1 cellular context compared by ENCODE assay signal in the genomic region with DNA sequence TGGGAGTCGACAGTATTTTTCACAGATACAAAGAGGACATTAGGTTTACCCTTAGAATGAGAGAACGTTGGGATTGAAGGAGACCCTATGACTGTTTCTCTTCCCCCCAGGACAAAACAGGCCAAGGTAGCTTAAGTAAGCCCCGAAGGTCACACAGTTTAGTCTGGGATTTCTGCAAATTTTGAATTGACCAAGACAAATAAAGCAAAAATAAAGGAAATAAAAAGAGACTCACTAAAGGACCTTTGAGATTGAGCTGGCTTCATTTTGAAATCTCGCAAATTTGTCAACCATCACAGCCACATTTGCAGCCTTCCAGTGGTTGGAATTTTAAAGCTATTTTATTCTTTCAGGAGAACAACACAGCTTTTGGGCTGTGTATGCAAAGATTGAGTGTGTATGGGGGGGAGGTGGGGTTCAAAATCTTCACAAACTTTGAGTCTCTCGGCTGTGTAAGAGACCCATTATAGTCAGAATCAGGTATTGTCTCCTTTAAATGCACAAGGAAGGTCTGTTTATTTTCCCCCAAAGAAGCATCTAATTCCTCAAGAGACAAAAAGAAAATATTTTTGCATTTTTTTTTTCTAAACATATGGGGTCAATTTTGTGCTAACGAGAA.
TF ChIP-seq lines count a peak whose summit lies in the region.

No MANE protein-coding gene starts in this region.

TF ChIP-seq in K562, 482 proteins besides CTCF, POLR2A, EP300 and RAD21 (continued from another document):
- TF ChIP-seq, protein P1, sequence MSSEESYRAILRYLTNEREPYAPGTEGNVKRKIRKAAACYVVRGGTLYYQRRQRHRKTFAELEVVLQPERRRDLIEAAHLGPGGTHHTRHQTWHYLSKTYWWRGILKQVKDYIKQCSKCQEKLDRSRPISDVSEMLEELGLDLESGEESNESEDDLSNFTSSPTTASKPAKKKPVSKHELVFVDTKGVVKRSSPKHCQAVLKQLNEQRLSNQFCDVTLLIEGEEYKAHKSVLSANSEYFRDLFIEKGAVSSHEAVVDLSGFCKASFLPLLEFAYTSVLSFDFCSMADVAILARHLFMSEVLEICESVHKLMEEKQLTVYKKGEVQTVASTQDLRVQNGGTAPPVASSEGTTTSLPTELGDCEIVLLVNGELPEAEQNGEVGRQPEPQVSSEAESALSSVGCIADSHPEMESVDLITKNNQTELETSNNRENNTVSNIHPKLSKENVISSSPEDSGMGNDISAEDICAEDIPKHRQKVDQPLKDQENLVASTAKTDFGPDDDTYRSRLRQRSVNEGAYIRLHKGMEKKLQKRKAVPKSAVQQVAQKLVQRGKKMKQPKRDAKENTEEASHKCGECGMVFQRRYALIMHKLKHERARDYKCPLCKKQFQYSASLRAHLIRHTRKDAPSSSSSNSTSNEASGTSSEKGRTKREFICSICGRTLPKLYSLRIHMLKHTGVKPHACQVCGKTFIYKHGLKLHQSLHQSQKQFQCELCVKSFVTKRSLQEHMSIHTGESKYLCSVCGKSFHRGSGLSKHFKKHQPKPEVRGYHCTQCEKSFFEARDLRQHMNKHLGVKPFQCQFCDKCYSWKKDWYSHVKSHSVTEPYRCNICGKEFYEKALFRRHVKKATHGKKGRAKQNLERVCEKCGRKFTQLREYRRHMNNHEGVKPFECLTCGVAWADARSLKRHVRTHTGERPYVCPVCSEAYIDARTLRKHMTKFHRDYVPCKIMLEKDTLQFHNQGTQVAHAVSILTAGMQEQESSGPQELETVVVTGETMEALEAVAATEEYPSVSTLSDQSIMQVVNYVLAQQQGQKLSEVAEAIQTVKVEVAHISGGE (CRISPR knock-in tag; IDR thresholded peaks at IDR 0.05), result no peak
- TF ChIP-seq ZNF24 (IDR thresholded peaks at IDR 0.05), result no peak
